10 cellular contexts compared by ENCODE assay signal in genomic region chr5:133977161-133977787, GRCh38. TPM values are rescaled to one million over a fixed set of nuclear protein-coding genes. Genes with fewer than 3 reads are reported as not detected.
DNase-seq lines count a peak whose midpoint lies in the region; ATAC-seq and TF ChIP-seq lines count a peak whose summit lies in the region.
"Had no signal": no experiment of that assay in that cellular context is flagged by ENCODE, and none has a peak within 500 bp of the region (broad histone marks: within the 10 kb centered on the region; RNA-seq: fewer than 3 reads in every experiment).

No MANE protein-coding gene starts in this region.

- H3K9me3 Mint-ChIP-seq in activated naive CD4-positive, alpha-beta T cell treated with anti-CD3 and anti-CD28 coated beads, Interleukin-2, amount 50 U/mL, for 72 hours, result no peaks in the 10 kb centered on the region
- no peaks in the 10 kb centered on the region for H3K9me3 Mint-ChIP-seq in activated naive CD4-positive, alpha-beta T cell treated with anti-CD3 and anti-CD28 coated beads, Interleukin-2, amount 10 ng/mL, durations not matched to agents 7 days and 5 days
- H3K9me3 Mint-ChIP-seq in stimulated activated naive CD8-positive, alpha-beta T cell treated with anti-CD3 and anti-CD28 coated beads, Interleukin-15, Interleukin-2, amounts not matched to agents 100 ng/mL and 50 ng/mL, for 24 hours, result no peaks in the 10 kb centered on the region

- in situ Hi-C loops in mammary epithelial cell (cut with MboI; ENCODE audit: low sequenced_read_pairs in 2 of 2), result no loop called here

- peak; percentile 59 to 85 for ATAC-seq in activated naive CD4-positive, alpha-beta T cell treated with anti-CD3 and anti-CD28 coated beads, Interleukin-2, amount 50 U/mL, for 72 hours

- no peak for DNase-seq in activated naive CD4-positive, alpha-beta T cell treated with anti-CD3 and anti-CD28 coated beads, Interleukin-2, amount 50 U/mL, for 72 hours (ENCODE audit: low spot score in 2 of 2)
- DNase-seq in activated naive CD4-positive, alpha-beta T cell treated with anti-CD3 and anti-CD28 coated beads, Interleukin-2, amount 10 ng/mL, durations not matched to agents 7 days and 5 days, result no peak
- no peak for DNase-seq in mammary epithelial cell
- DNase-seq in AG08396 (ENCODE audit: low spot score), result no peak
- no peak for DNase-seq in HCEC 1CT
- no peak for DNase-seq in hippocampal formation (lab: John Stamatoyannopoulos, UW)
- DNase-seq: Caco-2, glutamatergic neuron had no signal

- CTCF ChIA-PET in activated naive CD4-positive, alpha-beta T cell treated with anti-CD3 and anti-CD28 coated beads, Interleukin-2, amount 10 ng/mL, durations not matched to agents 7 days and 5 days (lab: Charles Lee), result interaction anchor here (1.3 to 12.4 kb wide), 3 partner anchors 7 to 19 kb away, joined by 3 to 107 read pairs (median 11); no protein-coding TSS in a partner anchor
- CTCF ChIA-PET in mammary epithelial cell (lab: Charles Lee; ENCODE audit: low non-redundant PET), result no interaction called here

- peaks cover 10% of the 10 kb centered on the region for H3K4me1 Mint-ChIP-seq in activated naive CD4-positive, alpha-beta T cell treated with anti-CD3 and anti-CD28 coated beads, Interleukin-2, amount 10 ng/mL, durations not matched to agents 7 days and 5 days
- H3K4me1 Mint-ChIP-seq in stimulated activated naive CD8-positive, alpha-beta T cell treated with anti-CD3 and anti-CD28 coated beads, Interleukin-15, Interleukin-2, amounts not matched to agents 100 ng/mL and 50 ng/mL, for 24 hours (ENCODE audit: low read depth), result peaks cover 41% of the 10 kb centered on the region

- peak overlapping the region; percentile 38 for H3K4me2 ChIP-seq in KMS-11
- H3K4me2 ChIP-seq in mammary epithelial cell (ENCODE audit: insufficient read depth, low read depth, low read length), result no peak overlapping the region

- peak overlapping the region; percentile 83 to 96 for H3K27ac Mint-ChIP-seq in activated naive CD4-positive, alpha-beta T cell treated with anti-CD3 and anti-CD28 coated beads, Interleukin-2, amount 50 U/mL, for 72 hours
- no peak overlapping the region for H3K27ac Mint-ChIP-seq in activated naive CD4-positive, alpha-beta T cell treated with anti-CD3 and anti-CD28 coated beads, Interleukin-2, amount 10 ng/mL, durations not matched to agents 7 days and 5 days
- peak overlapping the region; percentile 88 for H3K27ac Mint-ChIP-seq in stimulated activated naive CD8-positive, alpha-beta T cell treated with anti-CD3 and anti-CD28 coated beads, Interleukin-15, Interleukin-2, amounts not matched to agents 100 ng/mL and 50 ng/mL, for 24 hours

- no peak overlapping the region for H3K4me3 Mint-ChIP-seq in activated naive CD4-positive, alpha-beta T cell treated with anti-CD3 and anti-CD28 coated beads, Interleukin-2, amount 10 ng/mL, durations not matched to agents 7 days and 5 days
- H3K4me3 Mint-ChIP-seq in stimulated activated naive CD8-positive, alpha-beta T cell treated with anti-CD3 and anti-CD28 coated beads, Interleukin-15, Interleukin-2, amounts not matched to agents 100 ng/mL and 50 ng/mL, for 24 hours, result no peak overlapping the region

- no peaks in the 10 kb centered on the region for H3K9me3 ChIP-seq in mammary epithelial cell (replicated peaks; ENCODE audit: insufficient read depth, low read length)
- H3K9me3 ChIP-seq: Caco-2 had no signal

- H3K9ac ChIP-seq in KMS-11 (peak overlapping the region; percentile 21; the same call in 1 of the 2 replicates), mammary epithelial cell (ENCODE audit: insufficient read depth, low read length) (peak overlapping the region; percentile 40)

- H3K4me1 ChIP-seq in KMS-11 (ENCODE audit: low read depth, poor library complexity, severe bottlenecking) (peaks cover 42% of the 10 kb centered on the region), mammary epithelial cell (ENCODE audit: insufficient read depth, low read length) (peaks cover 8% of the 10 kb centered on the region)
- H3K4me1 ChIP-seq: Caco-2 had no signal

- H3K27me3 ChIP-seq in KMS-11 (ENCODE audit: insufficient read depth, low read depth), result no peaks in the 10 kb centered on the region
- H3K27me3 ChIP-seq in mammary epithelial cell (ENCODE audit: insufficient read depth, low read length), result no peaks in the 10 kb centered on the region

- H4K20me1 ChIP-seq in KMS-11 (ENCODE audit: insufficient read depth) (no peaks in the 10 kb centered on the region), mammary epithelial cell (ENCODE audit: insufficient read depth, low read length) (no peaks in the 10 kb centered on the region)

- TF ChIP-seq CTCF in KMS-11 (conservative IDR thresholded peaks at IDR 0.05; ENCODE audit: low read depth, low read length), result no peak
- TF ChIP-seq CTCF in mammary epithelial cell (conservative IDR thresholded peaks at IDR 0.05 in 1 of 2, IDR thresholded peaks at IDR 0.05 in 1 of 2; ENCODE audit: extremely low read depth in 1 of 2, insufficient read depth in 1 of 2, low read depth in 1 of 2, low read length in 2 of 2), result no peak

- H3K36me3 ChIP-seq in KMS-11 (ENCODE audit: insufficient read depth), result peaks cover 17% of the 10 kb centered on the region; the same call in 1 of the 2 replicates
- peaks cover 49% of the 10 kb centered on the region for H3K36me3 ChIP-seq in mammary epithelial cell (ENCODE audit: insufficient read depth, low read length)

- H3K27ac ChIP-seq in KMS-11 (peak overlapping the region; percentile 69), mammary epithelial cell (ENCODE audit: insufficient read depth, low read depth, low read length) (peak overlapping the region; percentile 48)

- 76% methylated on average over 5 of the region's 5 CpGs for WGBS in mammary epithelial cell (ENCODE audit: low coverage, missing lambda C conversion rate)

- H2AFZ ChIP-seq in KMS-11 (ENCODE audit: low read depth) (no peak overlapping the region), mammary epithelial cell (ENCODE audit: low read depth, low read length) (no peak overlapping the region)

- peaks cover 8 to 25% of the 10 kb centered on the region in 2 donors for H3K36me3 Mint-ChIP-seq in activated naive CD4-positive, alpha-beta T cell treated with anti-CD3 and anti-CD28 coated beads, Interleukin-2, amount 50 U/mL, for 72 hours
- H3K36me3 Mint-ChIP-seq in activated naive CD4-positive, alpha-beta T cell treated with anti-CD3 and anti-CD28 coated beads, Interleukin-2, amount 10 ng/mL, durations not matched to agents 7 days and 5 days, result peaks cover 57% of the 10 kb centered on the region
- peaks cover 85% of the 10 kb centered on the region for H3K36me3 Mint-ChIP-seq in stimulated activated naive CD8-positive, alpha-beta T cell treated with anti-CD3 and anti-CD28 coated beads, Interleukin-15, Interleukin-2, amounts not matched to agents 100 ng/mL and 50 ng/mL, for 24 hours (ENCODE audit: low read depth)

- dilution Hi-C loops in mammary epithelial cell (cut with HindIII; ENCODE audit: low sequenced_read_pairs), result no loop called here

- H3K27me3 Mint-ChIP-seq in activated naive CD4-positive, alpha-beta T cell treated with anti-CD3 and anti-CD28 coated beads, Interleukin-2, amount 10 ng/mL, durations not matched to agents 7 days and 5 days, result no peaks in the 10 kb centered on the region
- H3K27me3 Mint-ChIP-seq in stimulated activated naive CD8-positive, alpha-beta T cell treated with anti-CD3 and anti-CD28 coated beads, Interleukin-15, Interleukin-2, amounts not matched to agents 100 ng/mL and 50 ng/mL, for 24 hours, result no peaks in the 10 kb centered on the region

- BruUV-seq in mammary epithelial cell (replicated peaks; lab: Mats Ljungman, UMichigan), result no TSS peak

- intact Hi-C loops in mammary epithelial cell (cut with micrococcal nuclease), result no loop called here

- no peak overlapping the region for H3K4me3 ChIP-seq in KMS-11 (IDR thresholded peaks at IDR 0.05; ENCODE audit: insufficient read depth, low read depth, low read length)
- H3K4me3 ChIP-seq in mammary epithelial cell (replicated peaks in 1 of 3; ENCODE audit: insufficient read depth in 1 of 3, low read depth in 2 of 3, low read length in 3 of 3), result no peak overlapping the region

- H3K79me2 ChIP-seq in KMS-11 (ENCODE audit: insufficient read depth, low read depth) (no peaks in the 10 kb centered on the region; the same call in 1 of the 2 replicates), mammary epithelial cell (ENCODE audit: insufficient read depth, low read length) (peaks cover 58% of the 10 kb centered on the region)

RNA-seq across cellular contexts. Expression of gene C5orf15, which starts 8.8 kb away (rescaled TPM):
- total RNA-seq in activated naive CD4-positive, alpha-beta T cell treated with anti-CD3 and anti-CD28 coated beads, Interleukin-2, amount 50 U/mL, for 72 hours, result 10 to 100 TPM; 20.6 to 28.1 TPM
- total RNA-seq in mammary epithelial cell, result 10 to 100 TPM; 30.0 to 71.3 TPM
- polyA plus RNA-seq in mammary epithelial cell, result 40.0 TPM
- polyA minus RNA-seq in mammary epithelial cell, result 4.0 TPM

RNA-seq across cellular contexts. Expression of gene VDAC1, which starts 27.5 kb away (rescaled TPM):
- total RNA-seq in activated naive CD4-positive, alpha-beta T cell treated with anti-CD3 and anti-CD28 coated beads, Interleukin-2, amount 50 U/mL, for 72 hours, result 100 to 1,000 TPM; 289 to 522 TPM
- total RNA-seq in mammary epithelial cell, result 100 to 1,000 TPM; 273 to 375 TPM
- polyA plus RNA-seq in mammary epithelial cell, result 209 TPM
- 296 TPM for polyA minus RNA-seq in mammary epithelial cell
